Comparison of ENCODE assay signal across 8 cellular contexts in the genomic region with DNA sequence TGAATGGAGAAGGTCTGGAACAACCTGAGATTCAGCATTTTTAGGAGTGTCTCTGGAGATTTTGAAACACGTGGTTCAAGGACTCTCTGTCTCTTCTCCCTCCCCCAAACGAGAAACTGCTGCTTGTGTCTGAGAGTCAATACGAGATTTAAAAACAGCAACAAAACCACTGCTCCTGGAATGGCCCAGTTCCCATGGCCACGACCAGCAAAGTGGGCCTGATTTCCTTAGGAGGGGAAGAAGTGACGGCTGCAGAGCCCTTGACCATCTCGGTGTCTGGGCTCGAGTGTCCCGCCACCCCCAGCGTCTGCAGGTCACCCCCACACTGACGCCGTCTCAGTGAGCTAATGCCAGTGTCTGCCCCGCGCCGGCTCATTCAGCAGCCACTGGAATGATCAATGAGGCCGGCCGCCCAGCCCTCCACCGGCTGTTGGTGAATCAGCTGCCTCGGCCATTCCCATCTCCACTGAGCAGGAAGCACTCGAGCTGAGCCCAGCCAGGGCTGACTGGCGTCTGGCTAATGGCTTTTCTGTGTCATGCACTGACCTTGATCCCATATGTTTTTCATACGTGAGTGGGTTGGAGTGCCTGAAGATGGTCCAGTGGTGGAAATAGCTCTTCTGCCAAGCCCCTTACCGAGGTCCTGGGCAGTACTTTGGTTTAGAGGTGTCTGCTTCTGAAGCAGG.
DNase-seq lines count a peak whose midpoint lies in the region; ATAC-seq and TF ChIP-seq lines count a peak whose summit lies in the region.

No MANE protein-coding gene starts in this region.

- TF ChIP-seq EP300 in transverse colon (IDR thresholded peaks at IDR 0.05; ENCODE audit: low read depth), result no peak

- no peak for TF ChIP-seq POLR2A in transverse colon (IDR thresholded peaks at IDR 0.05)

- peak overlapping the region; percentile 56 to 69 for H3K27ac ChIP-seq in lung (ENCODE audit: low read depth in 1 of 2, low read length in 1 of 2)
- peak overlapping the region; percentile 10 to 60 (median 30) for H3K27ac ChIP-seq in transverse colon

- ATAC-seq in lung (ENCODE audit: insufficient read depth, low FRiP score) (peak; percentile 82), HG03025 (IDR thresholded peaks at IDR 0.05; ENCODE audit: low FRiP score, unreplicated experiment) (no peak), GM21717 (IDR thresholded peaks at IDR 0.05; ENCODE audit: unreplicated experiment) (no peak)

- in situ Hi-C loops in transverse colon (cut with MboI; ENCODE audit: low pct_ligation_motif_present in 1 of 4, low pct_unique_long_range_greater_than_20kb in 1 of 4, low sequenced_read_pairs in 3 of 4), result no loop called here

- H3K4me3 ChIP-seq in lung, result no peak overlapping the region
- H3K4me3 ChIP-seq in transverse colon, result peak overlapping the region in 1 of 4 donors; percentile 3

- DNase-seq in EL (peak; percentile 88), NCI-H524 treated with DMSO at 0.1 percent for 48 hours (lab: John Stamatoyannopoulos, UW) (peak; percentile 58), ecto neural progenitor cell (ENCODE audit: low spot score) (peak; percentile 86), lung (ENCODE audit: low spot score) (peak; percentile 67), transverse colon (peak; percentile 71), SIG-M5 (lab: John Stamatoyannopoulos, UW) (no peak)

- H3K27me3 ChIP-seq in lung (ENCODE audit: control insufficient read depth, insufficient read depth), result no peaks in the 10 kb centered on the region
- no peaks in the 10 kb centered on the region for H3K27me3 ChIP-seq in transverse colon

- 40 to 61% methylated on average over 22 of the region's 22 CpGs for WGBS in lung, 2 donors
- 0 to 30% methylated on average over 1 to 22 of the region's 22 CpGs for WGBS in transverse colon (ENCODE audit: low coverage in 1 of 2), 2 donors

- intact Hi-C loops in transverse colon (cut with DNase I; ENCODE audit: low total_unique reads), result no loop called here

- H3K4me1 ChIP-seq in lung (ENCODE audit: control insufficient read depth in 2 of 2, insufficient read depth in 2 of 2, low read length in 2 of 2), result peaks cover 2 to 3% of the 10 kb centered on the region in 2 donors
- peaks cover 4 to 20% (median 15%) of the 10 kb centered on the region in 4 donors for H3K4me1 ChIP-seq in transverse colon

- no peaks in the 10 kb centered on the region for H3K36me3 ChIP-seq in lung (ENCODE audit: control insufficient read depth in 2 of 2, insufficient read depth in 2 of 2, low read length in 2 of 2)
- no peaks in the 10 kb centered on the region for H3K36me3 ChIP-seq in transverse colon

- TF ChIP-seq CTCF in lung (IDR thresholded peaks at IDR 0.05; ENCODE audit: control extremely low read depth, extremely low read depth) (no peak), transverse colon (IDR thresholded peaks at IDR 0.05) (no peak)

- H3K9me3 ChIP-seq in lung (ENCODE audit: control insufficient read depth in 2 of 2, insufficient read depth in 1 of 2, low read length in 1 of 2), result no peaks in the 10 kb centered on the region
- H3K9me3 ChIP-seq in transverse colon, result no peaks in the 10 kb centered on the region
